8 cellular contexts compared by ENCODE assay signal in the genomic region with DNA sequence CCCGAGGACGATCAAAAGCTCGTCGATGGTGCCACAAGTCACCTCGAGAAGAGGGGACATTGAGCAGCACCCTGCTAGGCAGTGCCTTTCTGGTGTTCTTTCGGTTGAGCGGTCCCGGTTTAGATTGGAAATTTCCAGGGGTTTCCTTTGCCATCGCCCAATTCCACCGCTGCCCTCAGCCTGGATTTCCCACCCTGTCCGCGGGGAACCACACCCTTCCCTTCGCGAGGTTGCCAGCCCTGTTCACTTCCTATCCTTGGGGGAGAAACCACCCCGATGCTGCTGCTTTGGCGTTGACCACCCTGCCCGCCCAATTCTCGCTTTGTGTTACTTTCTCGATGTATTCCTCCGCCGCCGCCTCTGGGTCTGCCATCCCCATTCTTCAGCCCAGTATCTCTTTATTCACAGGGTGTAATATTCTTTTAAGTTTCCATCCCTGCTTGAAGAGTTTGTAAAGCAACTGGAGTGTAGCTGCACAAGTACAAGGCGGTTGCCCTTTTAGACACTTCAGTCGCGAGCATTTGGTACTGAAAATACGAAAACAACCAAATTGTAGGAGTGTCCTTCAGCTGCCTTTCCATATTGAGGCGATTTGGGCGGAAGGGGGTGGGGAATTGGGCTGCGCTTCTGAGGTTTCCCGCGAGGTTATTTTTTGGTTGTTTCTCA. TPM values are rescaled to one million over a fixed set of nuclear protein-coding genes. Genes with fewer than 3 reads are reported as not detected.
A peak's percentile ranks its signal among the peaks of the same experiment; 100 is the strongest.
DNase-seq lines count a peak whose midpoint lies in the region; ATAC-seq, FAIRE-seq and TF ChIP-seq lines count a peak whose summit lies in the region.

No MANE protein-coding gene starts in this region.

- H3K27ac ChIP-seq in astrocyte (ENCODE audit: low read depth, low read length) = peak overlapping the region; percentile 92

- peaks cover 4% of the 10 kb centered on the region for H3K4me1 Mint-ChIP-seq in astrocyte (ENCODE audit: low read depth, unreplicated experiment)

- no peak for TF ChIP-seq CTCF in astrocyte (IDR thresholded peaks at IDR 0.05; ENCODE audit: insufficient read depth, low read depth, low read length)
- no peak for TF ChIP-seq CTCF in retinal pigment epithelial cell (conservative IDR thresholded peaks at IDR 0.05; ENCODE audit: low read depth, low read length)

- no peaks in the 10 kb centered on the region for H3K36me3 Mint-ChIP-seq in astrocyte (ENCODE audit: low read depth, unreplicated experiment)

- DNase-seq in COR-L47 (lab: John Stamatoyannopoulos, UW) (peak; percentile 28), KG1 (lab: John Stamatoyannopoulos, UW) (peak; percentile 13), SW 1271 (lab: John Stamatoyannopoulos, UW) (peak; percentile 5 to 66), astrocyte (ENCODE audit: low read depth) (peak; percentile 40), hypothalamus (lab: John Stamatoyannopoulos, UW) (peak in 36 of 51 donors; percentile 1 to 66 (median 13)), retinal pigment epithelial cell (ENCODE audit: low read depth) (no peak), GOT3 (lab: John Stamatoyannopoulos, UW) (no peak)

- H3K36me3 ChIP-seq in astrocyte (ENCODE audit: insufficient read depth, low read length) = peaks cover 6% of the 10 kb centered on the region

- no peak overlapping the region for H2AFZ ChIP-seq in astrocyte (ENCODE audit: low read depth, low read length)

- peak overlapping the region; percentile 94 for H3K4me2 ChIP-seq in astrocyte (ENCODE audit: low read length)

- peaks cover 5% of the 10 kb centered on the region for H3K4me1 ChIP-seq in astrocyte (ENCODE audit: insufficient read depth, low read length)

- H3K4me3 ChIP-seq in astrocyte (ENCODE audit: insufficient read depth, low read depth, low read length) (peak overlapping the region; percentile 95), retinal pigment epithelial cell (ENCODE audit: low read length) (peak overlapping the region; percentile 95)

- FAIRE-seq in astrocyte (lab: Jason Lieb, UNC) = no peak

- no peaks in the 10 kb centered on the region for H3K27me3 ChIP-seq in astrocyte (ENCODE audit: insufficient read depth, low read length)

- peaks cover 61% of the 10 kb centered on the region for H3K79me2 ChIP-seq in astrocyte (ENCODE audit: insufficient read depth, low read length)

- H3K9me3 ChIP-seq in astrocyte (ENCODE audit: insufficient read depth, low read depth, low read length) = no peaks in the 10 kb centered on the region

- H3K27ac Mint-ChIP-seq in astrocyte (ENCODE audit: unreplicated experiment) = peak overlapping the region; percentile 92

- H3K9ac ChIP-seq in astrocyte (ENCODE audit: low read length) = peak overlapping the region; percentile 98

- H3K4me3 Mint-ChIP-seq in astrocyte (ENCODE audit: unreplicated experiment) = peak overlapping the region; percentile 99

- ATAC-seq in GM19324 (IDR thresholded peaks at IDR 0.05; ENCODE audit: low FRiP score, unreplicated experiment) = no peak

- H3K9me3 Mint-ChIP-seq in astrocyte (ENCODE audit: unreplicated experiment) = peaks cover 2% of the 10 kb centered on the region

- peaks cover 39% of the 10 kb centered on the region for H4K20me1 ChIP-seq in astrocyte (ENCODE audit: insufficient read depth, low read length)

- no peaks in the 10 kb centered on the region for H3K27me3 Mint-ChIP-seq in astrocyte (ENCODE audit: low read depth, unreplicated experiment)

RNA-seq across cellular contexts. Expression of a gene that starts 1.1 kb away (rescaled TPM):
- total RNA-seq in astrocyte = 139 and 140 TPM in 2 replicates

RNA-seq across cellular contexts. Expression of a gene that starts 44.3 kb away (rescaled TPM):
- total RNA-seq in astrocyte = 2.2 and 2.4 TPM in 2 replicates

Comparison
In these comparisons a context has a peak if more than half of its experiments do, and no peak if none do; other contexts are left out.
1. DNase-seq: peak in COR-L47 (single experiment), KG1 (single experiment), SW 1271 (2 of 2), astrocyte (single experiment) and hypothalamus (36 of 51); none in retinal pigment epithelial cell (single experiment) and GOT3 (single experiment).